Comparison of ENCODE assay signal across 27 cellular contexts in the genomic region with DNA sequence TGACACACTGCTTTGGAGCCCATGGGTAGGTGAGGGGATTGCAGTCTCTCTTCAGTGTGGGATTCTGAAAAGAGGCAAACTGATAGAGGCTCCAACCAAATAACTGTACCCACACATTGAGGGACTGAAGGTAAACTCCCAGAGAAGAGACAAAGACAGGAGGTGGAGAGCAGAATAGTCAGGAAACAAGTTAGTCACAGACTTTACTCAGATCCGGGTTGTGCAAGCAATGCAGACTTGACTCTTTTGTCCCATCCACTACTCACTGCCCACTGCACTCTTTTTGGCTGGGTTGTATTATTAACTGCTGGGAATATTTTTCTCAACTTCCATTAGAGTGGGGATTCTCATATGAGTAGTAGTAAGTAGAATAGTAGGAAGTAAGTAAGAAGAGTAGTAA.
"Had no signal": no experiment of that assay in that cellular context is flagged by ENCODE, and none has a peak within 500 bp of the region (broad histone marks: within the 10 kb centered on the region; RNA-seq: fewer than 3 reads in every experiment).

No MANE protein-coding gene starts in this region.

- H2AFZ ChIP-seq: hepatocyte had no signal

- H3K36me3 ChIP-seq: esophagus squamous epithelium, gastroesophageal sphincter, heart left ventricle, left lung, lower lobe of right lung had no signal

- H3K79me2 ChIP-seq: hepatocyte had no signal

- H3K27me3 ChIP-seq: esophagus squamous epithelium, foreskin keratinocyte, gastroesophageal sphincter, heart left ventricle, hepatocyte, left lung had no signal

- H3K4me3 ChIP-seq: coronary artery, esophagus squamous epithelium, gastroesophageal sphincter, heart left ventricle, hepatocyte, left lung, lower lobe of right lung had no signal

- H3K27ac ChIP-seq: coronary artery, epithelial cell of prostate, esophagus squamous epithelium, foreskin keratinocyte, gastroesophageal sphincter, heart left ventricle, hepatocyte, left lung, lower lobe of right lung had no signal

- H3K36me3 Mint-ChIP-seq: immature natural killer cell; memory B cell; naive thymus-derived CD4-positive, alpha-beta T cell had no signal

- H3K4me1 Mint-ChIP-seq: immature natural killer cell; memory B cell; naive thymus-derived CD4-positive, alpha-beta T cell had no signal

- DNase-seq: dermis blood vessel endothelial cell; effector CD4-positive, alpha-beta T cell; effector memory CD4-positive, alpha-beta T cell; erythroblast; esophagus squamous epithelium; foreskin keratinocyte; heart left ventricle; hypothalamus; immature natural killer cell; islet precursor cell; kidney; kidney glomerular epithelial cell; left cardiac atrium; left lung; left ventricle myocardium superior; lower lobe of right lung; mesendoderm; midbrain; naive thymus-derived CD4-positive, alpha-beta T cell had no signal

- H3K27me3 Mint-ChIP-seq: memory B cell; naive thymus-derived CD4-positive, alpha-beta T cell had no signal

- H3K4me1 ChIP-seq: esophagus squamous epithelium, foreskin keratinocyte, gastroesophageal sphincter, heart left ventricle, left lung, lower lobe of right lung had no signal

- H3K9me3 ChIP-seq: esophagus squamous epithelium, gastroesophageal sphincter, heart left ventricle, left lung, lower lobe of right lung had no signal

- FAIRE-seq: colon, frontal cortex, kidney had no signal

- ATAC-seq: esophagus mucosa; foreskin keratinocyte; gastroesophageal sphincter; heart left ventricle; left cardiac atrium; left lung; left ventricle myocardium superior; lower lobe of right lung; naive thymus-derived CD4-positive, alpha-beta T cell had no signal

- H3K4me2 ChIP-seq: hepatocyte had no signal

- H3K4me3 Mint-ChIP-seq: immature natural killer cell; memory B cell; naive thymus-derived CD4-positive, alpha-beta T cell had no signal

- H3K27ac Mint-ChIP-seq: immature natural killer cell; memory B cell; naive thymus-derived CD4-positive, alpha-beta T cell had no signal
